ENCODE assay signal across 21 cellular contexts in genomic region chr6:118298476-118298875, GRCh38.
A peak's percentile ranks its signal among the peaks of the same experiment; 100 is the strongest.
DNase-seq lines count a peak whose midpoint lies in the region; ATAC-seq, FAIRE-seq and TF ChIP-seq lines count a peak whose summit lies in the region.
"Had no signal": no experiment of that assay in that cellular context is flagged by ENCODE, and none has a peak within 500 bp of the region (broad histone marks: within the 10 kb centered on the region; RNA-seq: fewer than 3 reads in every experiment).

No MANE protein-coding gene starts in this region.

- H3K27me3 ChIP-seq in GM23248 (replicated peaks; ENCODE audit: insufficient read depth) (no peaks in the 10 kb centered on the region), sigmoid colon (no peaks in the 10 kb centered on the region), left lung (no peaks in the 10 kb centered on the region)
- H3K27me3 ChIP-seq: BLaER1 had no signal

- H3K36me3 ChIP-seq in GM23248 (ENCODE audit: low read depth): no peaks in the 10 kb centered on the region
- H3K36me3 ChIP-seq in sigmoid colon: no peaks in the 10 kb centered on the region
- H3K36me3 ChIP-seq in left lung: no peaks in the 10 kb centered on the region
- H3K36me3 ChIP-seq: BLaER1 had no signal

- 0 out of 2 replicates have a peak overlapping the region, but pooled peaks have one; percentile 37 for H3K27ac Mint-ChIP-seq in WTC11
- H3K27ac Mint-ChIP-seq: CD8-positive, alpha-beta T cell had no signal

- H3K9me3 ChIP-seq in GM23248 (ENCODE audit: low read depth) (no peaks in the 10 kb centered on the region), sigmoid colon (peaks cover 0 to 5% (median 0%) of the 10 kb centered on the region in 4 donors), left lung (no peaks in the 10 kb centered on the region)
- H3K9me3 ChIP-seq: BLaER1 had no signal

- H4K20me1 ChIP-seq in GM23248 (ENCODE audit: insufficient read depth): no peaks in the 10 kb centered on the region
- H4K20me1 ChIP-seq: BLaER1 had no signal

- 47 to 58% methylated on average over 2 of the region's 2 CpGs for WGBS in GM23248 (ENCODE audit: low coverage in 1 of 2, low lambda C conversion rate in 2 of 2, missing lambda C conversion rate in 2 of 2), 2 experiments
- 74 to 79% methylated on average over 2 of the region's 2 CpGs for WGBS in sigmoid colon, 2 donors

- DNase-seq in GM23248 (peak; percentile 49), WTC11 (ENCODE audit: low spot score) (no peak), fibroblast of peridontal ligament (ENCODE audit: extremely low read depth) (peak; percentile 45), sigmoid colon (no peak), HTR-8/SVneo (ENCODE audit: insufficient read length, low spot score) (no peak), left lung (no peak)
- DNase-seq in activated effector memory CD4-positive, alpha-beta T cell treated with Interleukin-2 at 50 U/mL for 16 hours: no peak
- DNase-seq: CD8-positive, alpha-beta T cell; GDM1; MM.1S; NCI-H1092 treated with DMSO at 0.1 percent for 48 hours; NCI-H2081 treated with DMSO at 0.1 percent for 48 hours; NCI-H510A treated with DMSO at 0.1 percent for 48 hours; NCI-H82; PC-3 had no signal

- ATAC-seq in WTC11 (no peak), left lung (no peak)
- ATAC-seq: CD8-positive, alpha-beta T cell; GM12878; HepG2; PC-3 had no signal

- POLR2A ChIA-PET in WTC11 (lab: Charles Lee): no interaction called here

- H3K27ac ChIP-seq in GM23248 (no peak overlapping the region), sigmoid colon (peak overlapping the region; percentile 15 to 75 (median 64)), left lung (no peak overlapping the region)
- H3K27ac ChIP-seq: BLaER1, RWPE1 had no signal

- no peaks in the 10 kb centered on the region for H3K27me3 Mint-ChIP-seq in WTC11 (ENCODE audit: low read depth)

- no peaks in the 10 kb centered on the region for H3F3A ChIP-seq in GM23248 (ENCODE audit: insufficient read depth)

- no peak overlapping the region for H3K4me3 Mint-ChIP-seq in WTC11
- H3K4me3 Mint-ChIP-seq: CD8-positive, alpha-beta T cell had no signal

- H3K4me2 ChIP-seq in GM23248 (ENCODE audit: unreplicated experiment): no peak overlapping the region
- H3K4me2 ChIP-seq: BLaER1 had no signal

- no peak for TF ChIP-seq CTCF in WTC11 (IDR thresholded peaks at IDR 0.05)
- TF ChIP-seq CTCF in sigmoid colon (IDR thresholded peaks at IDR 0.05): no peak
- TF ChIP-seq CTCF in left lung (IDR thresholded peaks at IDR 0.05): no peak

- H3K79me2 ChIP-seq in GM23248 (ENCODE audit: insufficient read depth): no peaks in the 10 kb centered on the region

- FAIRE-seq in HTR-8/SVneo (lab: Jason Lieb, UNC): no peak
- FAIRE-seq: A204.1, GM12878, GM18507, HepG2 had no signal

- no peaks in the 10 kb centered on the region for H3K9me2 ChIP-seq in GM23248 (ENCODE audit: insufficient read depth)

- no peak for TF ChIP-seq EP300 in sigmoid colon (IDR thresholded peaks at IDR 0.05)

- H3K4me1 Mint-ChIP-seq in WTC11: peaks cover 15% of the 10 kb centered on the region

- in situ Hi-C loops in GM23248 (cut with MboI): loop anchor here (25.0 kb wide), 1 partner anchor 814 kb away; no protein-coding TSS in a partner anchor

- no peak for TF ChIP-seq POLR2A in sigmoid colon (IDR thresholded peaks at IDR 0.05)

- peaks cover 6% of the 10 kb centered on the region; the same call in 1 of the 2 replicates for H3K36me3 Mint-ChIP-seq in WTC11
- H3K36me3 Mint-ChIP-seq: CD8-positive, alpha-beta T cell had no signal

- H3K4me3 ChIP-seq in GM23248 (no peak overlapping the region), sigmoid colon (no peak overlapping the region), left lung (no peak overlapping the region)
- H3K4me3 ChIP-seq: BLaER1, GM12878 had no signal

- CTCF ChIA-PET in WTC11 (lab: Charles Lee): no interaction called here

- H3K9ac ChIP-seq in GM23248: no peak overlapping the region
- H3K9ac ChIP-seq: BLaER1 had no signal

- no peak overlapping the region for H2AFZ ChIP-seq in GM23248

- intact Hi-C loops in sigmoid colon (cut with DNase I): no loop called here
- intact Hi-C loops in left lung (cut with DNase I): no loop called here

- H3K4me1 ChIP-seq in GM23248 (ENCODE audit: insufficient read depth): peaks cover 5% of the 10 kb centered on the region; the same call in 1 of the 2 replicates
- peaks cover 0 to 58% (median 46%) of the 10 kb centered on the region in 4 donors for H3K4me1 ChIP-seq in sigmoid colon
- no peaks in the 10 kb centered on the region for H3K4me1 ChIP-seq in left lung
- H3K4me1 ChIP-seq: BLaER1 had no signal

- H3K9me3 Mint-ChIP-seq in WTC11: peaks cover 8% of the 10 kb centered on the region

TF ChIP-seq in WTC11, 78 proteins besides CTCF, POLR2A, EP300 and RAD21 (continues in another document):
- TF ChIP-seq AR (CRISPR knock-in tag; IDR thresholded peaks at IDR 0.05) (no peak), ESRRA (CRISPR knock-in tag; IDR thresholded peaks at IDR 0.05; ENCODE audit: borderline replicate concordance) (no peak), ZNF671 (CRISPR knock-in tag; IDR thresholded peaks at IDR 0.05) (no peak), ZNF532 (CRISPR knock-in tag; IDR thresholded peaks at IDR 0.05; ENCODE audit: borderline replicate concordance) (no peak)

Comparison
In these comparisons a context has a peak if more than half of its experiments do, and no peak if none do; other contexts are left out.
1. DNase-seq: peak in GM23248 (single experiment) and fibroblast of peridontal ligament (single experiment); none in WTC11 (single experiment), sigmoid colon (single experiment), HTR-8/SVneo (single experiment), left lung (0 of 2) and activated effector memory CD4-positive, alpha-beta T cell treated with Interleukin-2 at 50 U/mL for 16 hours (single experiment).
2. H3K27ac ChIP-seq: peak in sigmoid colon (4 of 4); none in GM23248 (single experiment) and left lung (0 of 2).